1 cellular context compared by ENCODE assay signal in the genomic region with DNA sequence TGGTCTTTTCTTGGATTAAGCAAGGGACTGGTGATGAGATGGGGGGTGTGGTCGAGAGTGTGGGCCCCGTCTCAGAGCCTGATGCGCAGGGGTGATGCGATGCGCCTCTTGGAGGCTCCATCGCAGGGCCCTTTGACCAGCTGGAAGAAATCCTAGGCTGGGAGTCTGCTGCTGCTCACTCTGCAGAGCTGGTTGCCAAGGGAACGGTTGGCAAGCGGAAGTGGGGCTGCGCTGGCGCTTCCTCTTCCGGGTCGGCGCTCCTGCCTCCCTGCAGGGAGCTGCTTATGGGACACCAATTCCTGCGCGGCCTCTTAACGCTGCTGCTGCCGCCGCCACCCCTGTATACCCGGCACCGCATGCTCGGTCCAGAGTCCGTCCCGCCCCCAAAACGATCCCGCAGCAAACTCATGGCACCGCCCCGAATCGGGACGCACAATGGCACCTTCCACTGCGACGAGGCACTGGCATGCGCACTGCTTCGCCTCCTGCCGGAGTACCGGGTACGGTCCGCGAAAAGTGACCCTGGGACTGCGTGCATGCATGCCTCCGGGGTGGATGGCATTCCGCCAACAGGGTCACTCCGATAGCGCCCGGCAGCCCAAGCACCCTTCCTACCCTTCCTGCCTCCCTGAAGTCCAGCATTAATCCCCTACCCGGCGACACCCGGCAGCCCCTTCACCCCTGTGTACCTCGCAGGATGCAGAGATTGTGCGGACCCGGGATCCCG.
A peak's percentile ranks its signal among the peaks of the same experiment; 100 is the strongest.
TF ChIP-seq lines count a peak whose summit lies in the region.

A gene with protein sequence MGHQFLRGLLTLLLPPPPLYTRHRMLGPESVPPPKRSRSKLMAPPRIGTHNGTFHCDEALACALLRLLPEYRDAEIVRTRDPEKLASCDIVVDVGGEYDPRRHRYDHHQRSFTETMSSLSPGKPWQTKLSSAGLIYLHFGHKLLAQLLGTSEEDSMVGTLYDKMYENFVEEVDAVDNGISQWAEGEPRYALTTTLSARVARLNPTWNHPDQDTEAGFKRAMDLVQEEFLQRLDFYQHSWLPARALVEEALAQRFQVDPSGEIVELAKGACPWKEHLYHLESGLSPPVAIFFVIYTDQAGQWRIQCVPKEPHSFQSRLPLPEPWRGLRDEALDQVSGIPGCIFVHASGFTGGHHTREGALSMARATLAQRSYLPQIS (plus strand): TSS at position 242 of the 727 bp plus-strand sequence. CDS start 43 bp downstream, at position 285.

TF ChIP-seq in HepG2, 621 proteins besides CTCF, POLR2A, EP300 and RAD21 (continued from another document and continues in another):
- TF ChIP-seq ZNF460 (CRISPR knock-in tag; IDR thresholded peaks at IDR 0.05; ENCODE audit: borderline replicate concordance) (0 out of 2 replicates have a peak, but pooled peaks have one; percentile 48), SNAPC2 (CRISPR knock-in tag; IDR thresholded peaks at IDR 0.05) (0 out of 2 replicates have a peak, but pooled peaks have one; percentile 77), ZKSCAN5 (CRISPR knock-in tag; IDR thresholded peaks at IDR 0.05) (no peak; the same call in 1 of the 2 replicates), RBAK (CRISPR knock-in tag; IDR thresholded peaks at IDR 0.05) (no peak; the same call in 1 of the 2 replicates), ZNF33B (CRISPR knock-in tag; IDR thresholded peaks at IDR 0.05) (no peak), ZNF792 (CRISPR knock-in tag; IDR thresholded peaks at IDR 0.05) (0 out of 2 replicates have a peak, but pooled peaks have one; percentile 29), MTA1 (CRISPR knock-in tag; IDR thresholded peaks at IDR 0.05; ENCODE audit: borderline replicate concordance) (0 out of 2 replicates have a peak, but pooled peaks have one; percentile 40), SKI (IDR thresholded peaks at IDR 0.05; ENCODE audit: partially characterized antibody) (peak; percentile 65), SRSF1 (optimal IDR thresholded peaks at IDR 0.05; ENCODE audit: low read depth, low read length) (peak; percentile 84), TBP (CRISPR knock-in tag; IDR thresholded peaks at IDR 0.05) (no peak), TCF7 (IDR thresholded peaks at IDR 0.05; ENCODE audit: low read depth) (no peak), AKAP8 (CRISPR knock-in tag; IDR thresholded peaks at IDR 0.05) (peak; percentile 92), CCAR2 (optimal IDR thresholded peaks at IDR 0.05; ENCODE audit: low read depth, low read length) (no peak), ZNF24 (IDR thresholded peaks at IDR 0.05) (no peak), PPARG (CRISPR knock-in tag; conservative IDR thresholded peaks at IDR 0.05) (no peak), ZNF251 (CRISPR knock-in tag; IDR thresholded peaks at IDR 0.05) (no peak), POGZ (CRISPR knock-in tag; IDR thresholded peaks at IDR 0.05) (peak; percentile 57), ZNF350 (CRISPR knock-in tag; IDR thresholded peaks at IDR 0.05; ENCODE audit: borderline replicate concordance, low read depth) (peak; percentile 79; the same call in 1 of the 2 replicates), RBM39 (IDR thresholded peaks at IDR 0.05; ENCODE audit: low read depth, low read length, poor library complexity, severe bottlenecking) (peak; percentile 75), ZNF138 (CRISPR knock-in tag; IDR thresholded peaks at IDR 0.05; ENCODE audit: low read depth) (peak; percentile 56; the same call in 1 of the 2 replicates), SPEN (CRISPR knock-in tag; IDR thresholded peaks at IDR 0.05; ENCODE audit: low read depth) (peak; percentile 85; the same call in 1 of the 2 replicates), CREB1 (IDR thresholded peaks at IDR 0.05) (no peak), CREB1 (CRISPR knock-in tag; IDR thresholded peaks at IDR 0.05) (no peak), PAWR (CRISPR knock-in tag; IDR thresholded peaks at IDR 0.05; ENCODE audit: borderline replicate concordance) (peak; percentile 57; the same call in 1 of the 2 replicates), KDM6A (CRISPR knock-in tag; IDR thresholded peaks at IDR 0.05; ENCODE audit: low read depth) (no peak), ZNF562 (CRISPR knock-in tag; IDR thresholded peaks at IDR 0.05; ENCODE audit: borderline replicate concordance) (no peak), ZNF225 (CRISPR knock-in tag; IDR thresholded peaks at IDR 0.05) (0 out of 2 replicates have a peak, but pooled peaks have one; percentile 70), ZSCAN29 (CRISPR knock-in tag; conservative IDR thresholded peaks at IDR 0.05) (peak; percentile 96), FOXA3 (CRISPR knock-in tag; IDR thresholded peaks at IDR 0.05) (no peak), MBD4 (IDR thresholded peaks at IDR 0.05; ENCODE audit: borderline replicate concordance, low read length) (no peak), ASH2L (IDR thresholded peaks at IDR 0.05; ENCODE audit: insufficient read length, low read depth, low read length) (peak; percentile 90), NPAS2 (CRISPR knock-in tag; IDR thresholded peaks at IDR 0.05; ENCODE audit: borderline replicate concordance) (no peak), YY1 (IDR thresholded peaks at IDR 0.05; ENCODE audit: insufficient read depth, insufficient replicate concordance, low read depth, low read length) (peak; percentile 80), ZNF441 (CRISPR knock-in tag; IDR thresholded peaks at IDR 0.05; ENCODE audit: borderline replicate concordance) (peak; percentile 79), LCORL (IDR thresholded peaks at IDR 0.05) (no peak), LCORL (CRISPR knock-in tag; IDR thresholded peaks at IDR 0.05) (peak; percentile 82), ZNF558 (CRISPR knock-in tag; IDR thresholded peaks at IDR 0.05; ENCODE audit: borderline replicate concordance) (no peak; the same call in 1 of the 2 replicates)
- TF ChIP-seq, protein P1, sequence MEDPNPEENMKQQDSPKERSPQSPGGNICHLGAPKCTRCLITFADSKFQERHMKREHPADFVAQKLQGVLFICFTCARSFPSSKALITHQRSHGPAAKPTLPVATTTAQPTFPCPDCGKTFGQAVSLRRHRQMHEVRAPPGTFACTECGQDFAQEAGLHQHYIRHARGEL (CRISPR knock-in tag; IDR thresholded peaks at IDR 0.05) = peak; percentile 47; the same call in 1 of the 2 replicates
- TF ChIP-seq, protein P2, sequence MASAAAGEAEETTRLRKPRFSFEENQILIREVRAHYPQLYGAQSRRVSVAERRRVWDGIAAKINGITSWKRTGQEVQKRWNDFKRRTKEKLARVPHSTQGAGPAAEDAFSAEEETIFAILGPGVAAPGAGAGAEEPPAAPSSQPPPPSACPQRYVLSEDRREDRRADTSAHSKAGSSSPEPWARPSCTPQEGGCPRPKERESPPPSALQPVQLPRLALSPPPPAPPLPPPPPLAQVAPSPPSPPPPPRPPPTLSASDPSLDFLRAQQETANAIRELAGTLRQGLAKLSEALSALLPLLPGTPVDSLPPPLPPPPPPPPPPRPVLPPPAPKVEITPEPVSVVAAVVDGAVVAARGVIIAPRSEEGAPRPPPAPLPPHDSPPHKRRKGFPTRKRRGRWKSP (CRISPR knock-in tag; IDR thresholded peaks at IDR 0.05) = 0 out of 2 replicates have a peak, but pooled peaks have one; percentile 64
- TF ChIP-seq, protein P3, sequence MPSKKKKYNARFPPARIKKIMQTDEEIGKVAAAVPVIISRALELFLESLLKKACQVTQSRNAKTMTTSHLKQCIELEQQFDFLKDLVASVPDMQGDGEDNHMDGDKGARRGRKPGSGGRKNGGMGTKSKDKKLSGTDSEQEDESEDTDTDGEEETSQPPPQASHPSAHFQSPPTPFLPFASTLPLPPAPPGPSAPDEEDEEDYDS (CRISPR knock-in tag; IDR thresholded peaks at IDR 0.05) = no peak; the same call in 1 of the 2 replicates
- TF ChIP-seq, protein P4, sequence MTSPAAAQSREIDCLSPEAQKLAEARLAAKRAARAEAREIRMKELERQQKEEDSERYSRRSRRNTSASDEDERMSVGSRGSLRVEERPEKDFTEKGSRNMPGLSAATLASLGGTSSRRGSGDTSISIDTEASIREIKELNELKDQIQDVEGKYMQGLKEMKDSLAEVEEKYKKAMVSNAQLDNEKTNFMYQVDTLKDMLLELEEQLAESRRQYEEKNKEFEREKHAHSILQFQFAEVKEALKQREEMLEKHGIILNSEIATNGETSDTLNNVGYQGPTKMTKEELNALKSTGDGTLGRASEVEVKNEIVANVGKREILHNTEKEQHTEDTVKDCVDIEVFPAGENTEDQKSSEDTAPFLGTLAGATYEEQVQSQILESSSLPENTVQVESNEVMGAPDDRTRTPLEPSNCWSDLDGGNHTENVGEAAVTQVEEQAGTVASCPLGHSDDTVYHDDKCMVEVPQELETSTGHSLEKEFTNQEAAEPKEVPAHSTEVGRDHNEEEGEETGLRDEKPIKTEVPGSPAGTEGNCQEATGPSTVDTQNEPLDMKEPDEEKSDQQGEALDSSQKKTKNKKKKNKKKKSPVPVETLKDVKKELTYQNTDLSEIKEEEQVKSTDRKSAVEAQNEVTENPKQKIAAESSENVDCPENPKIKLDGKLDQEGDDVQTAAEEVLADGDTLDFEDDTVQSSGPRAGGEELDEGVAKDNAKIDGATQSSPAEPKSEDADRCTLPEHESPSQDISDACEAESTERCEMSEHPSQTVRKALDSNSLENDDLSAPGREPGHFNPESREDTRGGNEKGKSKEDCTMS (CRISPR knock-in tag; conservative IDR thresholded peaks at IDR 0.05) = no peak
- TF ChIP-seq, protein P5, sequence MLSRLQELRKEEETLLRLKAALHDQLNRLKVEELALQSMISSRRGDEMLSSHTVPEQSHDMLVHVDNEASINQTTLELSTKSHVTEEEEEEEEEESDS (CRISPR knock-in tag; IDR thresholded peaks at IDR 0.05; ENCODE audit: borderline replicate concordance) = peak; percentile 82; the same call in 1 of the 2 replicates
- TF ChIP-seq, protein P6, sequence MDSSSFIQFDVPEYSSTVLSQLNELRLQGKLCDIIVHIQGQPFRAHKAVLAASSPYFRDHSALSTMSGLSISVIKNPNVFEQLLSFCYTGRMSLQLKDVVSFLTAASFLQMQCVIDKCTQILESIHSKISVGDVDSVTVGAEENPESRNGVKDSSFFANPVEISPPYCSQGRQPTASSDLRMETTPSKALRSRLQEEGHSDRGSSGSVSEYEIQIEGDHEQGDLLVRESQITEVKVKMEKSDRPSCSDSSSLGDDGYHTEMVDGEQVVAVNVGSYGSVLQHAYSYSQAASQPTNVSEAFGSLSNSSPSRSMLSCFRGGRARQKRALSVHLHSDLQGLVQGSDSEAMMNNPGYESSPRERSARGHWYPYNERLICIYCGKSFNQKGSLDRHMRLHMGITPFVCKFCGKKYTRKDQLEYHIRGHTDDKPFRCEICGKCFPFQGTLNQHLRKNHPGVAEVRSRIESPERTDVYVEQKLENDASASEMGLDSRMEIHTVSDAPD (CRISPR knock-in tag; IDR thresholded peaks at IDR 0.05) = 0 out of 2 replicates have a peak, but pooled peaks have one; percentile 59
- TF ChIP-seq, protein P7, sequence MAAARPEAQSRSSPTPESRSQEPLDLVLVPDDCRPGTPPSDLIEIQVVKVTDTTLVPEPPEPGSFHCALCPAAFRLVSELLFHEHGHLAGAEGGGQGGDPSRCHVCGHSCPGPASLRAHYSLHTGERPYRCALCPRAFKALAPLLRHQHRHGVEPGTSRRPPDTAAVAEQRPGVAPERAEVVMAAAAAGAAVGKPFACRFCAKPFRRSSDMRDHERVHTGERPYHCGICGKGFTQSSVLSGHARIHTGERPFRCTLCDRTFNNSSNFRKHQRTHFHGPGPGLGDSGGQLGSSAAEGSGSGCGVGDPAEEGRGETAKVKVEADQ (CRISPR knock-in tag; IDR thresholded peaks at IDR 0.05; ENCODE audit: borderline replicate concordance) = peak; percentile 79; the same call in 1 of the 2 replicates
- TF ChIP-seq, protein P8, sequence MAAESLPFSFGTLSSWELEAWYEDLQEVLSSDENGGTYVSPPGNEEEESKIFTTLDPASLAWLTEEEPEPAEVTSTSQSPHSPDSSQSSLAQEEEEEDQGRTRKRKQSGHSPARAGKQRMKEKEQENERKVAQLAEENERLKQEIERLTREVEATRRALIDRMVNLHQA (CRISPR knock-in tag; IDR thresholded peaks at IDR 0.05) = no peak
- TF ChIP-seq, protein P9, sequence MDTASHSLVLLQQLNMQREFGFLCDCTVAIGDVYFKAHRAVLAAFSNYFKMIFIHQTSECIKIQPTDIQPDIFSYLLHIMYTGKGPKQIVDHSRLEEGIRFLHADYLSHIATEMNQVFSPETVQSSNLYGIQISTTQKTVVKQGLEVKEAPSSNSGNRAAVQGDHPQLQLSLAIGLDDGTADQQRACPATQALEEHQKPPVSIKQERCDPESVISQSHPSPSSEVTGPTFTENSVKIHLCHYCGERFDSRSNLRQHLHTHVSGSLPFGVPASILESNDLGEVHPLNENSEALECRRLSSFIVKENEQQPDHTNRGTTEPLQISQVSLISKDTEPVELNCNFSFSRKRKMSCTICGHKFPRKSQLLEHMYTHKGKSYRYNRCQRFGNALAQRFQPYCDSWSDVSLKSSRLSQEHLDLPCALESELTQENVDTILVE (CRISPR knock-in tag; IDR thresholded peaks at IDR 0.05) = peak; percentile 98
- TF ChIP-seq, protein P10, sequence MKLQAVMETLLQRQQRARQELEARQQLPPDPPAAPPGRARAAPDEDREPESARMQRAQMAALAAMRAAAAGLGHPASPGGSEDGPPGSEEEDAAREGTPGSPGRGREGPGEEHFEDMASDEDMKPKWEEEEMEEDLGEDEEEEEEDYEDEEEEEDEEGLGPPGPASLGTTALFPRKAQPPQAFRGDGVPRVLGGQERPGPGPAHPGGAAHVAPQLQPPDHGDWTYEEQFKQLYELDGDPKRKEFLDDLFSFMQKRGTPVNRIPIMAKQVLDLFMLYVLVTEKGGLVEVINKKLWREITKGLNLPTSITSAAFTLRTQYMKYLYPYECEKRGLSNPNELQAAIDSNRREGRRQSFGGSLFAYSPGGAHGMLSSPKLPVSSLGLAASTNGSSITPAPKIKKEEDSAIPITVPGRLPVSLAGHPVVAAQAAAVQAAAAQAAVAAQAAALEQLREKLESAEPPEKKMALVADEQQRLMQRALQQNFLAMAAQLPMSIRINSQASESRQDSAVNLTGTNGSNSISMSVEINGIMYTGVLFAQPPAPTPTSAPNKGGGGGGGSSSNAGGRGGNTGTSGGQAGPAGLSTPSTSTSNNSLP (IDR thresholded peaks at IDR 0.05; ENCODE audit: low read depth, low read length) = no peak
- TF ChIP-seq, protein P11, sequence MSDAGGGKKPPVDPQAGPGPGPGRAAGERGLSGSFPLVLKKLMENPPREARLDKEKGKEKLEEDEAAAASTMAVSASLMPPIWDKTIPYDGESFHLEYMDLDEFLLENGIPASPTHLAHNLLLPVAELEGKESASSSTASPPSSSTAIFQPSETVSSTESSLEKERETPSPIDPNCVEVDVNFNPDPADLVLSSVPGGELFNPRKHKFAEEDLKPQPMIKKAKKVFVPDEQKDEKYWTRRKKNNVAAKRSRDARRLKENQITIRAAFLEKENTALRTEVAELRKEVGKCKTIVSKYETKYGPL (CRISPR knock-in tag; IDR thresholded peaks at IDR 0.05) = no peak
- TF ChIP-seq, protein P12, sequence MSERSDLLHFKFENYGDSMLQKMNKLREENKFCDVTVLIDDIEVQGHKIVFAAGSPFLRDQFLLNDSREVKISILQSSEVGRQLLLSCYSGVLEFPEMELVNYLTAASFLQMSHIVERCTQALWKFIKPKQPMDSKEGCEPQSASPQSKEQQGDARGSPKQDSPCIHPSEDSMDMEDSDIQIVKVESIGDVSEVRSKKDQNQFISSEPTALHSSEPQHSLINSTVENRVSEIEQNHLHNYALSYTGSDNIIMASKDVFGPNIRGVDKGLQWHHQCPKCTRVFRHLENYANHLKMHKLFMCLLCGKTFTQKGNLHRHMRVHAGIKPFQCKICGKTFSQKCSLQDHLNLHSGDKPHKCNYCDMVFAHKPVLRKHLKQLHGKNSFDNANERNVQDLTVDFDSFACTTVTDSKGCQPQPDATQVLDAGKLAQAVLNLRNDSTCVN (CRISPR knock-in tag; IDR thresholded peaks at IDR 0.05; ENCODE audit: borderline replicate concordance) = peak; percentile 49; the same call in 1 of the 2 replicates
